In genomic region chr13:44259045-44260042, GRCh38 we compare ENCODE assay signal across 1 cellular context.
TF ChIP-seq lines count a peak whose summit lies in the region.

No MANE protein-coding gene starts in this region.

TF ChIP-seq in GM12878, 131 proteins besides CTCF, POLR2A, EP300 and RAD21 (continued from another document and continues in another):
- TF ChIP-seq, protein P1, sequence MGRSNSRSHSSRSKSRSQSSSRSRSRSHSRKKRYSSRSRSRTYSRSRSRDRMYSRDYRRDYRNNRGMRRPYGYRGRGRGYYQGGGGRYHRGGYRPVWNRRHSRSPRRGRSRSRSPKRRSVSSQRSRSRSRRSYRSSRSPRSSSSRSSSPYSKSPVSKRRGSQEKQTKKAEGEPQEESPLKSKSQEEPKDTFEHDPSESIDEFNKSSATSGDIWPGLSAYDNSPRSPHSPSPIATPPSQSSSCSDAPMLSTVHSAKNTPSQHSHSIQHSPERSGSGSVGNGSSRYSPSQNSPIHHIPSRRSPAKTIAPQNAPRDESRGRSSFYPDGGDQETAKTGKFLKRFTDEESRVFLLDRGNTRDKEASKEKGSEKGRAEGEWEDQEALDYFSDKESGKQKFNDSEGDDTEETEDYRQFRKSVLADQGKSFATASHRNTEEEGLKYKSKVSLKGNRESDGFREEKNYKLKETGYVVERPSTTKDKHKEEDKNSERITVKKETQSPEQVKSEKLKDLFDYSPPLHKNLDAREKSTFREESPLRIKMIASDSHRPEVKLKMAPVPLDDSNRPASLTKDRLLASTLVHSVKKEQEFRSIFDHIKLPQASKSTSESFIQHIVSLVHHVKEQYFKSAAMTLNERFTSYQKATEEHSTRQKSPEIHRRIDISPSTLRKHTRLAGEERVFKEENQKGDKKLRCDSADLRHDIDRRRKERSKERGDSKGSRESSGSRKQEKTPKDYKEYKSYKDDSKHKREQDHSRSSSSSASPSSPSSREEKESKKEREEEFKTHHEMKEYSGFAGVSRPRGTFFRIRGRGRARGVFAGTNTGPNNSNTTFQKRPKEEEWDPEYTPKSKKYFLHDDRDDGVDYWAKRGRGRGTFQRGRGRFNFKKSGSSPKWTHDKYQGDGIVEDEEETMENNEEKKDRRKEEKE (IDR thresholded peaks at IDR 0.05), result no peak
- TF ChIP-seq ZNF622 (IDR thresholded peaks at IDR 0.05), result no peak
- no peak for TF ChIP-seq SMAD1 (IDR thresholded peaks at IDR 0.05; ENCODE audit: low read depth, partially characterized antibody)
- TF ChIP-seq ZNF24 (IDR thresholded peaks at IDR 0.05), result no peak
- TF ChIP-seq POLR2AphosphoS2 (IDR thresholded peaks at IDR 0.05; ENCODE audit: low read depth, low read length), result no peak
- TF ChIP-seq EED (IDR thresholded peaks at IDR 0.05; ENCODE audit: low read depth), result peak; percentile 56
- no peak; the same call in 1 of the 2 replicates for TF ChIP-seq TBL1XR1 (IDR thresholded peaks at IDR 0.05; ENCODE audit: low read depth, low read length)
- TF ChIP-seq, protein P2, sequence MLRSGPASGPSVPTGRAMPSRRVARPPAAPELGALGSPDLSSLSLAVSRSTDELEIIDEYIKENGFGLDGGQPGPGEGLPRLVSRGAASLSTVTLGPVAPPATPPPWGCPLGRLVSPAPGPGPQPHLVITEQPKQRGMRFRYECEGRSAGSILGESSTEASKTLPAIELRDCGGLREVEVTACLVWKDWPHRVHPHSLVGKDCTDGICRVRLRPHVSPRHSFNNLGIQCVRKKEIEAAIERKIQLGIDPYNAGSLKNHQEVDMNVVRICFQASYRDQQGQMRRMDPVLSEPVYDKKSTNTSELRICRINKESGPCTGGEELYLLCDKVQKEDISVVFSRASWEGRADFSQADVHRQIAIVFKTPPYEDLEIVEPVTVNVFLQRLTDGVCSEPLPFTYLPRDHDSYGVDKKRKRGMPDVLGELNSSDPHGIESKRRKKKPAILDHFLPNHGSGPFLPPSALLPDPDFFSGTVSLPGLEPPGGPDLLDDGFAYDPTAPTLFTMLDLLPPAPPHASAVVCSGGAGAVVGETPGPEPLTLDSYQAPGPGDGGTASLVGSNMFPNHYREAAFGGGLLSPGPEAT (IDR thresholded peaks at IDR 0.05; ENCODE audit: low read depth), result no peak
- TF ChIP-seq ZBED1 (IDR thresholded peaks at IDR 0.05; ENCODE audit: borderline replicate concordance), result peak; percentile 47; the same call in 1 of the 2 replicates
- TF ChIP-seq, protein P3, sequence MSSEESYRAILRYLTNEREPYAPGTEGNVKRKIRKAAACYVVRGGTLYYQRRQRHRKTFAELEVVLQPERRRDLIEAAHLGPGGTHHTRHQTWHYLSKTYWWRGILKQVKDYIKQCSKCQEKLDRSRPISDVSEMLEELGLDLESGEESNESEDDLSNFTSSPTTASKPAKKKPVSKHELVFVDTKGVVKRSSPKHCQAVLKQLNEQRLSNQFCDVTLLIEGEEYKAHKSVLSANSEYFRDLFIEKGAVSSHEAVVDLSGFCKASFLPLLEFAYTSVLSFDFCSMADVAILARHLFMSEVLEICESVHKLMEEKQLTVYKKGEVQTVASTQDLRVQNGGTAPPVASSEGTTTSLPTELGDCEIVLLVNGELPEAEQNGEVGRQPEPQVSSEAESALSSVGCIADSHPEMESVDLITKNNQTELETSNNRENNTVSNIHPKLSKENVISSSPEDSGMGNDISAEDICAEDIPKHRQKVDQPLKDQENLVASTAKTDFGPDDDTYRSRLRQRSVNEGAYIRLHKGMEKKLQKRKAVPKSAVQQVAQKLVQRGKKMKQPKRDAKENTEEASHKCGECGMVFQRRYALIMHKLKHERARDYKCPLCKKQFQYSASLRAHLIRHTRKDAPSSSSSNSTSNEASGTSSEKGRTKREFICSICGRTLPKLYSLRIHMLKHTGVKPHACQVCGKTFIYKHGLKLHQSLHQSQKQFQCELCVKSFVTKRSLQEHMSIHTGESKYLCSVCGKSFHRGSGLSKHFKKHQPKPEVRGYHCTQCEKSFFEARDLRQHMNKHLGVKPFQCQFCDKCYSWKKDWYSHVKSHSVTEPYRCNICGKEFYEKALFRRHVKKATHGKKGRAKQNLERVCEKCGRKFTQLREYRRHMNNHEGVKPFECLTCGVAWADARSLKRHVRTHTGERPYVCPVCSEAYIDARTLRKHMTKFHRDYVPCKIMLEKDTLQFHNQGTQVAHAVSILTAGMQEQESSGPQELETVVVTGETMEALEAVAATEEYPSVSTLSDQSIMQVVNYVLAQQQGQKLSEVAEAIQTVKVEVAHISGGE (CRISPR knock-in tag; IDR thresholded peaks at IDR 0.05), result no peak
- TF ChIP-seq IKZF2 (IDR thresholded peaks at IDR 0.05), result peak; percentile 65 to 67
- peak; percentile 54; the same call in 1 of the 2 replicates for TF ChIP-seq JUND (IDR thresholded peaks at IDR 0.05; ENCODE audit: low read depth, low read length)
- TF ChIP-seq, protein P4, sequence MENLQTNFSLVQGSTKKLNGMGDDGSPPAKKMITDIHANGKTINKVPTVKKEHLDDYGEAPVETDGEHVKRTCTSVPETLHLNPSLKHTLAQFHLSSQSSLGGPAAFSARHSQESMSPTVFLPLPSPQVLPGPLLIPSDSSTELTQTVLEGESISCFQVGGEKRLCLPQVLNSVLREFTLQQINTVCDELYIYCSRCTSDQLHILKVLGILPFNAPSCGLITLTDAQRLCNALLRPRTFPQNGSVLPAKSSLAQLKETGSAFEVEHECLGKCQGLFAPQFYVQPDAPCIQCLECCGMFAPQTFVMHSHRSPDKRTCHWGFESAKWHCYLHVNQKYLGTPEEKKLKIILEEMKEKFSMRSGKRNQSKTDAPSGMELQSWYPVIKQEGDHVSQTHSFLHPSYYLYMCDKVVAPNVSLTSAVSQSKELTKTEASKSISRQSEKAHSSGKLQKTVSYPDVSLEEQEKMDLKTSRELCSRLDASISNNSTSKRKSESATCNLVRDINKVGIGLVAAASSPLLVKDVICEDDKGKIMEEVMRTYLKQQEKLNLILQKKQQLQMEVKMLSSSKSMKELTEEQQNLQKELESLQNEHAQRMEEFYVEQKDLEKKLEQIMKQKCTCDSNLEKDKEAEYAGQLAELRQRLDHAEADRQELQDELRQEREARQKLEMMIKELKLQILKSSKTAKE (IDR thresholded peaks at IDR 0.05; ENCODE audit: low read depth, poor library complexity, severe bottlenecking), result no peak
- no peak for TF ChIP-seq STAT1 (conservative IDR thresholded peaks at IDR 0.05)
- TF ChIP-seq PBX3 (IDR thresholded peaks at IDR 0.05; ENCODE audit: insufficient replicate concordance, low read depth, low read length), result no peak
- no peak for TF ChIP-seq MEF2B (IDR thresholded peaks at IDR 0.05; ENCODE audit: partially characterized antibody, poor library complexity, severe bottlenecking)
- TF ChIP-seq SPI1 (IDR thresholded peaks at IDR 0.05; ENCODE audit: borderline replicate concordance, insufficient read depth, low read depth, low read length), result peak; percentile 78
- TF ChIP-seq, protein P5, sequence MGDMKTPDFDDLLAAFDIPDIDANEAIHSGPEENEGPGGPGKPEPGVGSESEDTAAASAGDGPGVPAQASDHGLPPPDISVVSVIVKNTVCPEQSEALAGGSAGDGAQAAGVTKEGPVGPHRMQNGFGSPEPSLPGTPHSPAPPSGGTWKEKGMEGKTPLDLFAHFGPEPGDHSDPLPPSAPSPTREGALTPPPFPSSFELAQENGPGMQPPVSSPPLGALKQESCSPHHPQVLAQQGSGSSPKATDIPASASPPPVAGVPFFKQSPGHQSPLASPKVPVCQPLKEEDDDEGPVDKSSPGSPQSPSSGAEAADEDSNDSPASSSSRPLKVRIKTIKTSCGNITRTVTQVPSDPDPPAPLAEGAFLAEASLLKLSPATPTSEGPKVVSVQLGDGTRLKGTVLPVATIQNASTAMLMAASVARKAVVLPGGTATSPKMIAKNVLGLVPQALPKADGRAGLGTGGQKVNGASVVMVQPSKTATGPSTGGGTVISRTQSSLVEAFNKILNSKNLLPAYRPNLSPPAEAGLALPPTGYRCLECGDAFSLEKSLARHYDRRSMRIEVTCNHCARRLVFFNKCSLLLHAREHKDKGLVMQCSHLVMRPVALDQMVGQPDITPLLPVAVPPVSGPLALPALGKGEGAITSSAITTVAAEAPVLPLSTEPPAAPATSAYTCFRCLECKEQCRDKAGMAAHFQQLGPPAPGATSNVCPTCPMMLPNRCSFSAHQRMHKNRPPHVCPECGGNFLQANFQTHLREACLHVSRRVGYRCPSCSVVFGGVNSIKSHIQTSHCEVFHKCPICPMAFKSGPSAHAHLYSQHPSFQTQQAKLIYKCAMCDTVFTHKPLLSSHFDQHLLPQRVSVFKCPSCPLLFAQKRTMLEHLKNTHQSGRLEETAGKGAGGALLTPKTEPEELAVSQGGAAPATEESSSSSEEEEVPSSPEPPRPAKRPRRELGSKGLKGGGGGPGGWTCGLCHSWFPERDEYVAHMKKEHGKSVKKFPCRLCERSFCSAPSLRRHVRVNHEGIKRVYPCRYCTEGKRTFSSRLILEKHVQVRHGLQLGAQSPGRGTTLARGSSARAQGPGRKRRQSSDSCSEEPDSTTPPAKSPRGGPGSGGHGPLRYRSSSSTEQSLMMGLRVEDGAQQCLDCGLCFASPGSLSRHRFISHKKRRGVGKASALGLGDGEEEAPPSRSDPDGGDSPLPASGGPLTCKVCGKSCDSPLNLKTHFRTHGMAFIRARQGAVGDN (IDR thresholded peaks at IDR 0.05), result no peak
- TF ChIP-seq ZZZ3 (IDR thresholded peaks at IDR 0.05; ENCODE audit: control insufficient read depth, insufficient read length, low read depth), result no peak
- TF ChIP-seq, protein P6, sequence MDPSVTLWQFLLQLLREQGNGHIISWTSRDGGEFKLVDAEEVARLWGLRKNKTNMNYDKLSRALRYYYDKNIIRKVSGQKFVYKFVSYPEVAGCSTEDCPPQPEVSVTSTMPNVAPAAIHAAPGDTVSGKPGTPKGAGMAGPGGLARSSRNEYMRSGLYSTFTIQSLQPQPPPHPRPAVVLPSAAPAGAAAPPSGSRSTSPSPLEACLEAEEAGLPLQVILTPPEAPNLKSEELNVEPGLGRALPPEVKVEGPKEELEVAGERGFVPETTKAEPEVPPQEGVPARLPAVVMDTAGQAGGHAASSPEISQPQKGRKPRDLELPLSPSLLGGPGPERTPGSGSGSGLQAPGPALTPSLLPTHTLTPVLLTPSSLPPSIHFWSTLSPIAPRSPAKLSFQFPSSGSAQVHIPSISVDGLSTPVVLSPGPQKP (IDR thresholded peaks at IDR 0.05; ENCODE audit: low read depth, low read length), result no peak
- TF ChIP-seq TARDBP (IDR thresholded peaks at IDR 0.05; ENCODE audit: borderline replicate concordance), result no peak
- TF ChIP-seq PAX5 (IDR thresholded peaks at IDR 0.05; ENCODE audit: borderline replicate concordance, low read depth, low read length), result peak; percentile 48; the same call in 1 of the 2 replicates
- TF ChIP-seq SMARCA5 (IDR thresholded peaks at IDR 0.05), result no peak
- TF ChIP-seq ETV6 (conservative IDR thresholded peaks at IDR 0.05 in 1 of 2, IDR thresholded peaks at IDR 0.05 in 1 of 2; ENCODE audit: borderline replicate concordance in 1 of 2, low read depth in 1 of 2), result peak in 1 of 2 experiments; percentile 69; a peak in 2 of 4 replicates
- TF ChIP-seq, protein P7, sequence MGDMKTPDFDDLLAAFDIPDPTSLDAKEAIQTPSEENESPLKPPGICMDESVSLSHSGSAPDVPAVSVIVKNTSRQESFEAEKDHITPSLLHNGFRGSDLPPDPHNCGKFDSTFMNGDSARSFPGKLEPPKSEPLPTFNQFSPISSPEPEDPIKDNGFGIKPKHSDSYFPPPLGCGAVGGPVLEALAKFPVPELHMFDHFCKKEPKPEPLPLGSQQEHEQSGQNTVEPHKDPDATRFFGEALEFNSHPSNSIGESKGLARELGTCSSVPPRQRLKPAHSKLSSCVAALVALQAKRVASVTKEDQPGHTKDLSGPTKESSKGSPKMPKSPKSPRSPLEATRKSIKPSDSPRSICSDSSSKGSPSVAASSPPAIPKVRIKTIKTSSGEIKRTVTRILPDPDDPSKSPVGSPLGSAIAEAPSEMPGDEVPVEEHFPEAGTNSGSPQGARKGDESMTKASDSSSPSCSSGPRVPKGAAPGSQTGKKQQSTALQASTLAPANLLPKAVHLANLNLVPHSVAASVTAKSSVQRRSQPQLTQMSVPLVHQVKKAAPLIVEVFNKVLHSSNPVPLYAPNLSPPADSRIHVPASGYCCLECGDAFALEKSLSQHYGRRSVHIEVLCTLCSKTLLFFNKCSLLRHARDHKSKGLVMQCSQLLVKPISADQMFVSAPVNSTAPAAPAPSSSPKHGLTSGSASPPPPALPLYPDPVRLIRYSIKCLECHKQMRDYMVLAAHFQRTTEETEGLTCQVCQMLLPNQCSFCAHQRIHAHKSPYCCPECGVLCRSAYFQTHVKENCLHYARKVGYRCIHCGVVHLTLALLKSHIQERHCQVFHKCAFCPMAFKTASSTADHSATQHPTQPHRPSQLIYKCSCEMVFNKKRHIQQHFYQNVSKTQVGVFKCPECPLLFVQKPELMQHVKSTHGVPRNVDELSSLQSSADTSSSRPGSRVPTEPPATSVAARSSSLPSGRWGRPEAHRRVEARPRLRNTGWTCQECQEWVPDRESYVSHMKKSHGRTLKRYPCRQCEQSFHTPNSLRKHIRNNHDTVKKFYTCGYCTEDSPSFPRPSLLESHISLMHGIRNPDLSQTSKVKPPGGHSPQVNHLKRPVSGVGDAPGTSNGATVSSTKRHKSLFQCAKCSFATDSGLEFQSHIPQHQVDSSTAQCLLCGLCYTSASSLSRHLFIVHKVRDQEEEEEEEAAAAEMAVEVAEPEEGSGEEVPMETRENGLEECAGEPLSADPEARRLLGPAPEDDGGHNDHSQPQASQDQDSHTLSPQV (IDR thresholded peaks at IDR 0.05), result no peak
- no peak for TF ChIP-seq RBBP5 (conservative IDR thresholded peaks at IDR 0.05)
- no peak for TF ChIP-seq KAT2A (conservative IDR thresholded peaks at IDR 0.05; ENCODE audit: control insufficient read depth, low read depth, low read length)
- no peak for TF ChIP-seq ASH2L (IDR thresholded peaks at IDR 0.05; ENCODE audit: borderline replicate concordance, low read depth)
- 0 out of 3 replicates have a peak, but pooled peaks of 1 of the 2 experiments have one; percentile 27 for TF ChIP-seq EGR1 (IDR thresholded peaks at IDR 0.05; ENCODE audit: borderline replicate concordance in 1 of 2, low read depth in 2 of 2, low read length in 2 of 2)
- no peak for TF ChIP-seq MYB (IDR thresholded peaks at IDR 0.05; ENCODE audit: borderline replicate concordance, low read depth, low read length)
- TF ChIP-seq CBX5 (IDR thresholded peaks at IDR 0.05; ENCODE audit: low read depth), result no peak
- TF ChIP-seq E2F4 (IDR thresholded peaks at IDR 0.05; ENCODE audit: low read depth, low read length), result no peak
- TF ChIP-seq YBX1 (IDR thresholded peaks at IDR 0.05), result no peak
- TF ChIP-seq CHD4 (IDR thresholded peaks at IDR 0.05), result no peak
